Comparison of ENCODE assay signal across 11 cellular contexts in genomic region chr4:145828802-145829485, GRCh38.
DNase-seq lines count a peak whose midpoint lies in the region; ATAC-seq lines count a peak whose summit lies in the region.
"Had no signal": no experiment of that assay in that cellular context is flagged by ENCODE, and none has a peak within 500 bp of the region (broad histone marks: within the 10 kb centered on the region; RNA-seq: fewer than 3 reads in every experiment).

No MANE protein-coding gene starts in this region.

- H3K9me3 Mint-ChIP-seq in effector memory CD8-positive, alpha-beta T cell: no peaks in the 10 kb centered on the region

- peaks cover 11 to 27% of the 10 kb centered on the region in 2 donors for H3K4me1 Mint-ChIP-seq in effector memory CD8-positive, alpha-beta T cell (ENCODE audit: low read depth in 2 of 2)

- no peak for DNase-seq in effector memory CD8-positive, alpha-beta T cell
- DNase-seq in DMS53 (lab: John Stamatoyannopoulos, UW): no peak
- DNase-seq in NCI-H2227 treated with DMSO at 0.1 percent for 48 hours (lab: John Stamatoyannopoulos, UW): no peak
- DNase-seq in NCI-H524 (lab: John Stamatoyannopoulos, UW): no peak
- DNase-seq in GM19240 (ENCODE audit: insufficient read length, low spot score): no peak
- DNase-seq: NCI-H1436 treated with DMSO at 0.1 percent for 48 hours, T1000 had no signal

- H3K27me3 Mint-ChIP-seq in effector memory CD8-positive, alpha-beta T cell: no peaks in the 10 kb centered on the region
- H3K27me3 Mint-ChIP-seq: progenitor cell of endocrine pancreas had no signal

- H3K4me3 Mint-ChIP-seq in effector memory CD8-positive, alpha-beta T cell: peak overlapping the region; percentile 8 to 61

- peak overlapping the region; percentile 80 to 86 for H3K27ac Mint-ChIP-seq in effector memory CD8-positive, alpha-beta T cell
- H3K27ac Mint-ChIP-seq: progenitor cell of endocrine pancreas had no signal

- peak; percentile 77 for ATAC-seq in GM18867 (IDR thresholded peaks at IDR 0.05; ENCODE audit: unreplicated experiment)
- ATAC-seq in GM21526 (IDR thresholded peaks at IDR 0.05; ENCODE audit: low FRiP score, unreplicated experiment): peak; percentile 64
- ATAC-seq in HG03342 (IDR thresholded peaks at IDR 0.05; ENCODE audit: unreplicated experiment): peak; percentile 81
- ATAC-seq in effector memory CD8-positive, alpha-beta T cell (replicated peaks): no peak

- H3K36me3 Mint-ChIP-seq in effector memory CD8-positive, alpha-beta T cell (ENCODE audit: insufficient read depth): peaks cover 6% of the 10 kb centered on the region
